Comparison of ENCODE assay signal across 13 cellular contexts in genomic region chr5:14406554-14406849, GRCh38.
DNase-seq lines count a peak whose midpoint lies in the region; ATAC-seq, FAIRE-seq and TF ChIP-seq lines count a peak whose summit lies in the region.
"Had no signal": no experiment of that assay in that cellular context is flagged by ENCODE, and none has a peak within 500 bp of the region (broad histone marks: within the 10 kb centered on the region; RNA-seq: fewer than 3 reads in every experiment).

No MANE protein-coding gene starts in this region.

- no peak overlapping the region for H3K4me2 ChIP-seq in hepatocyte

- intact Hi-C loops in heart right ventricle (cut with DNase I), result loop anchor here in 6 of 10 donors (5.0 to 10.0 kb wide), 5 partner anchors 36 to 608 kb away; partner anchors contain the start of gene OTULINL (in 1 of the 6)
- intact Hi-C loops in Right ventricle myocardium superior (cut with DNase I), result no loop called here

- FAIRE-seq in urothelium cell line (lab: Jason Lieb, UNC), result peak; percentile 94
- FAIRE-seq: HepG2 had no signal

- H3K9me3 ChIP-seq in heart right ventricle, result no peaks in the 10 kb centered on the region
- no peaks in the 10 kb centered on the region for H3K9me3 ChIP-seq in hepatocyte (ENCODE audit: low read depth)
- H3K9me3 ChIP-seq: thyroid gland had no signal

- ATAC-seq in heart right ventricle (peak in 3 of 8 donors; percentile 9 to 77 (median 11)), Right ventricle myocardium superior (ENCODE audit: poor library complexity) (no peak), GM18502 (IDR thresholded peaks at IDR 0.05; ENCODE audit: poor library complexity, unreplicated experiment) (no peak)
- ATAC-seq: HepG2 had no signal

- 68 to 72% methylated on average over 12 of the region's 12 CpGs for WGBS in heart right ventricle, 2 donors
- WGBS in hepatocyte (ENCODE audit: low lambda C conversion rate, missing lambda C conversion rate), result 85% methylated on average over 12 of the region's 12 CpGs

- H3K4me1 ChIP-seq in heart right ventricle (peaks cover 2 to 65% (median 30%) of the 10 kb centered on the region in 9 donors), hepatocyte (ENCODE audit: insufficient read depth) (peaks cover 16% of the 10 kb centered on the region)
- H3K4me1 ChIP-seq: thyroid gland had no signal

- H3K36me3 ChIP-seq in heart right ventricle (peaks cover 0 to 77% (median 15%) of the 10 kb centered on the region in 9 donors), hepatocyte (replicated peaks; ENCODE audit: insufficient read depth, low read depth) (no peaks in the 10 kb centered on the region)

- peaks cover 1% of the 10 kb centered on the region for H3K79me2 ChIP-seq in hepatocyte

- H4K20me1 ChIP-seq in hepatocyte (ENCODE audit: insufficient read depth, poor library complexity, severe bottlenecking), result no peaks in the 10 kb centered on the region

- no peaks in the 10 kb centered on the region for H3K27me3 ChIP-seq in heart right ventricle
- no peaks in the 10 kb centered on the region for H3K27me3 ChIP-seq in hepatocyte
- H3K27me3 ChIP-seq: thyroid gland had no signal

- H3K4me3 ChIP-seq in heart right ventricle (no peak overlapping the region), hepatocyte (no peak overlapping the region)
- H3K4me3 ChIP-seq: thyroid gland had no signal

- H3K27ac ChIP-seq in heart right ventricle (peak overlapping the region in 7 of 10 donors; percentile 23 to 79 (median 60)), hepatocyte (peak overlapping the region; percentile 82)

- TF ChIP-seq CTCF in heart right ventricle (IDR thresholded peaks at IDR 0.05) (no peak), hepatocyte (IDR thresholded peaks at IDR 0.05; ENCODE audit: poor library complexity) (no peak)

- H3K9me2 ChIP-seq in hepatocyte (replicated peaks; ENCODE audit: insufficient read depth), result no peaks in the 10 kb centered on the region

- no peak overlapping the region for H2AFZ ChIP-seq in hepatocyte

- no peak for DNase-seq in heart right ventricle
- DNase-seq in Right ventricle myocardium superior, result no peak
- peak; percentile 96 for DNase-seq in astrocyte of the hippocampus (ENCODE audit: low read depth, low spot score)
- DNase-seq in hepatocyte (ENCODE audit: low spot score), result peak; percentile 46
- peak; percentile 84 for DNase-seq in urothelium cell line (ENCODE audit: low spot score)
- no peak for DNase-seq in NCI-H524 treated with DMSO at 0.1 percent for 48 hours (lab: John Stamatoyannopoulos, UW)
- DNase-seq in epidermal melanocyte (ENCODE audit: insufficient read length, low spot score), result no peak
- DNase-seq: hippocampal formation, NCI-H510A, SW 1271, thyroid gland had no signal

Comparison
In these comparisons a context has a peak if more than half of its experiments do, and no peak if none do; other contexts are left out.
1. DNase-seq: peak in astrocyte of the hippocampus (single experiment), hepatocyte (single experiment) and urothelium cell line (single experiment); none in heart right ventricle (0 of 2), Right ventricle myocardium superior (single experiment), NCI-H524 treated with DMSO at 0.1 percent for 48 hours (single experiment) and epidermal melanocyte (single experiment).